In the genomic region with DNA sequence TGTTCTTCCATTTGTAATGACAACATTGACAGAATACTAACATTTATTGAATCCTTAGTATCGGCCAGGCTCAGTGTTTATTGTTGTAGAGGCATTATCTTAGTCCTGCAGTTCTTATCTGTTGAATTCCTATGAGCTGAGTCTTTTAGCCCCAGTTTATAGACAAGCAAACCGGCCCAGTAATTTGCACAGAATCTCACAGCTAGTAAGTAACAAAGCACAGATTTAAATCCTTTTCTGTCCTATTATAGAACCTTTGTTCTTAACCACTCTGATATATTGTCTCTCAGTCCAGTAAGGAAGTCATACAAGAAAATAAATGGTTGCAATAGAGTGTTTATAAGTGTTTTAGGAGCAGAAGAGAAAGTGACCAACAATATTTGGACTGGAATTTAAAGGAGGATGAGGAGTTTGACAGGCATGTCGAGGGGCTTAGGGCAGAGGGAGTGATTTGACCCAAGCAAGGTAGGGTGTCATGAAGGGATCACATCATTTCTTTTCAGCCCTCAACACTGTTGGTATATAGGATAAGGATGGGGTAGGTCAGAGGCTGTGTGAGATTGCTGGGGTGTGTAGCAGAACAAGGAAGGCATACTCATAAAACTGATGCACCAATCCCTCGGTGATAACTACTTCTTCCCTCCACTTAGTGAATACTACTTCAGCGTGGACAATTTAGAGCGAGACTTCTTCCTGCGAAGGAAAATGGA, we compare ENCODE assay signal across 14 cellular contexts. TPM values are rescaled to one million over a fixed set of nuclear protein-coding genes. Genes with fewer than 3 reads are reported as not detected.
A peak's percentile ranks its signal among the peaks of the same experiment; 100 is the strongest.
DNase-seq lines count a peak whose midpoint lies in the region; ATAC-seq, FAIRE-seq and TF ChIP-seq lines count a peak whose summit lies in the region.
"Had no signal": no experiment of that assay in that cellular context is flagged by ENCODE, and none has a peak within 500 bp of the region (broad histone marks: within the 10 kb centered on the region; RNA-seq: fewer than 3 reads in every experiment).

No MANE protein-coding gene starts in this region.

- H3F3A ChIP-seq in smooth muscle cell (ENCODE audit: low read depth) = peaks cover 17% of the 10 kb centered on the region

- peak overlapping the region; percentile 12 for H3K27ac Mint-ChIP-seq in activated naive CD4-positive, alpha-beta T cell treated with anti-CD3 and anti-CD28 coated beads, Interleukin-2, amount 50 U/mL, for 24 hours
- H3K27ac Mint-ChIP-seq in activated naive CD4-positive, alpha-beta T cell treated with anti-CD3 and anti-CD28 coated beads for 36 hours = no peak overlapping the region
- peak overlapping the region; percentile 49 for H3K27ac Mint-ChIP-seq in astrocyte (ENCODE audit: unreplicated experiment)
- no peak overlapping the region for H3K27ac Mint-ChIP-seq in activated CD8-positive, alpha-beta memory T cell treated with anti-CD3 and anti-CD28 coated beads, Interleukin-2, amount 10 ng/mL, durations not matched to agents 7 days and 5 days
- H3K27ac Mint-ChIP-seq: activated naive CD4-positive, alpha-beta T cell treated with anti-CD3 and anti-CD28 coated beads, Interleukin-2, amount 10 ng/mL, durations not matched to agents 7 days and 5 days had no signal

- FAIRE-seq in astrocyte (lab: Jason Lieb, UNC) = no peak

- H3K27me3 Mint-ChIP-seq in activated naive CD4-positive, alpha-beta T cell treated with anti-CD3 and anti-CD28 coated beads, Interleukin-2, amount 50 U/mL, for 24 hours = no peaks in the 10 kb centered on the region
- H3K27me3 Mint-ChIP-seq in activated naive CD4-positive, alpha-beta T cell treated with anti-CD3 and anti-CD28 coated beads for 36 hours (ENCODE audit: low read depth) = no peaks in the 10 kb centered on the region
- H3K27me3 Mint-ChIP-seq in astrocyte (ENCODE audit: low read depth, unreplicated experiment) = no peaks in the 10 kb centered on the region
- H3K27me3 Mint-ChIP-seq in activated CD8-positive, alpha-beta memory T cell treated with anti-CD3 and anti-CD28 coated beads, Interleukin-2, amount 10 ng/mL, durations not matched to agents 7 days and 5 days = no peaks in the 10 kb centered on the region
- H3K27me3 Mint-ChIP-seq: activated naive CD4-positive, alpha-beta T cell treated with anti-CD3 and anti-CD28 coated beads, Interleukin-2, amount 10 ng/mL, durations not matched to agents 7 days and 5 days had no signal

- H3K27me3 ChIP-seq in astrocyte (ENCODE audit: insufficient read depth, low read length) (no peaks in the 10 kb centered on the region), hepatocyte (no peaks in the 10 kb centered on the region), smooth muscle cell (ENCODE audit: low read depth) (no peaks in the 10 kb centered on the region), upper lobe of right lung (no peaks in the 10 kb centered on the region)
- H3K27me3 ChIP-seq: transverse colon had no signal

- CTCF ChIA-PET in activated naive CD4-positive, alpha-beta T cell treated with anti-CD3 and anti-CD28 coated beads for 36 hours (lab: Charles Lee) = interaction anchor here (0.5 to 1.3 kb wide), 2 partner anchors 115 to 143 kb away, joined by 3 read pairs; no protein-coding TSS in a partner anchor
- CTCF ChIA-PET in activated CD8-positive, alpha-beta memory T cell treated with anti-CD3 and anti-CD28 coated beads, Interleukin-2, amount 10 ng/mL, durations not matched to agents 7 days and 5 days (lab: Charles Lee) = interaction anchor here (0.5 to 0.9 kb wide), 2 partner anchors 122 to 144 kb away, joined by 3 to 4 read pairs; no protein-coding TSS in a partner anchor

- H2AFZ ChIP-seq in astrocyte (ENCODE audit: low read depth, low read length) (no peak overlapping the region), hepatocyte (no peak overlapping the region), smooth muscle cell (ENCODE audit: low read depth) (no peak overlapping the region)

- H3K36me3 ChIP-seq in astrocyte (ENCODE audit: insufficient read depth, low read length) = peaks cover 55% of the 10 kb centered on the region
- no peaks in the 10 kb centered on the region for H3K36me3 ChIP-seq in hepatocyte (replicated peaks; ENCODE audit: insufficient read depth, low read depth)
- H3K36me3 ChIP-seq in smooth muscle cell (ENCODE audit: low read depth) = no peaks in the 10 kb centered on the region
- peaks cover 82% of the 10 kb centered on the region for H3K36me3 ChIP-seq in upper lobe of right lung

- H3K9me3 ChIP-seq in astrocyte (ENCODE audit: insufficient read depth, low read depth, low read length) (no peaks in the 10 kb centered on the region), hepatocyte (ENCODE audit: low read depth) (no peaks in the 10 kb centered on the region), smooth muscle cell (replicated peaks; ENCODE audit: low read depth) (no peaks in the 10 kb centered on the region), upper lobe of right lung (no peaks in the 10 kb centered on the region)
- H3K9me3 ChIP-seq: transverse colon had no signal

- H4K20me1 ChIP-seq in astrocyte (ENCODE audit: insufficient read depth, low read length) (peaks cover 82% of the 10 kb centered on the region), hepatocyte (ENCODE audit: insufficient read depth, poor library complexity, severe bottlenecking) (peaks cover 22% of the 10 kb centered on the region), smooth muscle cell (ENCODE audit: low read depth) (peaks cover 78% of the 10 kb centered on the region)

- H3K4me3 ChIP-seq in astrocyte (ENCODE audit: insufficient read depth, low read depth, low read length) = no peak overlapping the region
- H3K4me3 ChIP-seq in hepatocyte = no peak overlapping the region
- H3K4me3 ChIP-seq in smooth muscle cell = no peak overlapping the region
- H3K4me3 ChIP-seq in upper lobe of right lung = no peak overlapping the region
- H3K4me3 ChIP-seq: transverse colon had no signal

- H3K4me1 Mint-ChIP-seq in activated naive CD4-positive, alpha-beta T cell treated with anti-CD3 and anti-CD28 coated beads, Interleukin-2, amount 50 U/mL, for 24 hours = peaks cover 10% of the 10 kb centered on the region
- H3K4me1 Mint-ChIP-seq in activated naive CD4-positive, alpha-beta T cell treated with anti-CD3 and anti-CD28 coated beads for 36 hours (ENCODE audit: low read depth) = peaks cover 2% of the 10 kb centered on the region
- peaks cover 13% of the 10 kb centered on the region for H3K4me1 Mint-ChIP-seq in astrocyte (ENCODE audit: low read depth, unreplicated experiment)
- peaks cover 24% of the 10 kb centered on the region for H3K4me1 Mint-ChIP-seq in activated CD8-positive, alpha-beta memory T cell treated with anti-CD3 and anti-CD28 coated beads, Interleukin-2, amount 10 ng/mL, durations not matched to agents 7 days and 5 days

- H3K9me2 ChIP-seq in hepatocyte (replicated peaks; ENCODE audit: insufficient read depth) = no peaks in the 10 kb centered on the region

- intact Hi-C loops in activated naive CD4-positive, alpha-beta T cell treated with anti-CD3 and anti-CD28 coated beads for 36 hours (cut with micrococcal nuclease) = no loop called here
- intact Hi-C loops in upper lobe of right lung (cut with DNase I) = no loop called here

- peak overlapping the region; percentile 52 for H3K4me2 ChIP-seq in astrocyte (ENCODE audit: low read length)
- peak overlapping the region; percentile 1 for H3K4me2 ChIP-seq in hepatocyte
- peak overlapping the region; percentile 63 for H3K4me2 ChIP-seq in smooth muscle cell

- H3K4me1 ChIP-seq in astrocyte (ENCODE audit: insufficient read depth, low read length) (peaks cover 15% of the 10 kb centered on the region), hepatocyte (ENCODE audit: insufficient read depth) (peaks cover 21% of the 10 kb centered on the region), smooth muscle cell (ENCODE audit: low read depth) (peaks cover 7% of the 10 kb centered on the region), upper lobe of right lung (peaks cover 4% of the 10 kb centered on the region)
- H3K4me1 ChIP-seq: transverse colon had no signal

- peaks cover 48% of the 10 kb centered on the region for H3K79me2 ChIP-seq in astrocyte (ENCODE audit: insufficient read depth, low read length)
- H3K79me2 ChIP-seq in hepatocyte = peaks cover 57% of the 10 kb centered on the region
- peaks cover 29% of the 10 kb centered on the region for H3K79me2 ChIP-seq in smooth muscle cell (ENCODE audit: low read depth)

- DNase-seq in activated naive CD4-positive, alpha-beta T cell treated with anti-CD3 and anti-CD28 coated beads for 36 hours = no peak
- peak; percentile 71 for DNase-seq in astrocyte (ENCODE audit: low read depth)
- peak; percentile 52 for DNase-seq in hepatocyte (ENCODE audit: low spot score)
- DNase-seq in smooth muscle cell (lab: John Stamatoyannopoulos, UW; ENCODE audit: unreplicated experiment) = no peak
- no peak for DNase-seq in NCI-H1105 (lab: John Stamatoyannopoulos, UW)
- no peak for DNase-seq in activated CD8-positive, alpha-beta memory T cell treated with anti-CD3 and anti-CD28 coated beads, Interleukin-2, amount 10 ng/mL, durations not matched to agents 7 days and 5 days
- no peak for DNase-seq in upper lobe of right lung
- DNase-seq: activated naive CD4-positive, alpha-beta T cell treated with anti-CD3 and anti-CD28 coated beads, Interleukin-2, amount 10 ng/mL, durations not matched to agents 7 days and 5 days; effector CD8-positive, alpha-beta T cell; hippocampal formation; NCI-H2029 treated with DMSO at 0.1 percent for 48 hours; retina; transverse colon had no signal

- H3K27ac ChIP-seq in astrocyte (ENCODE audit: low read depth, low read length) = peak overlapping the region; percentile 3
- peak overlapping the region; percentile 79 for H3K27ac ChIP-seq in hepatocyte
- peak overlapping the region; percentile 66 for H3K27ac ChIP-seq in smooth muscle cell (ENCODE audit: low read depth)
- H3K27ac ChIP-seq in upper lobe of right lung = no peak overlapping the region
- H3K27ac ChIP-seq: transverse colon had no signal

- H3K9me3 Mint-ChIP-seq in activated naive CD4-positive, alpha-beta T cell treated with anti-CD3 and anti-CD28 coated beads, Interleukin-2, amount 50 U/mL, for 24 hours = no peaks in the 10 kb centered on the region
- no peaks in the 10 kb centered on the region for H3K9me3 Mint-ChIP-seq in activated naive CD4-positive, alpha-beta T cell treated with anti-CD3 and anti-CD28 coated beads for 36 hours
- no peaks in the 10 kb centered on the region for H3K9me3 Mint-ChIP-seq in astrocyte (ENCODE audit: unreplicated experiment)
- H3K9me3 Mint-ChIP-seq in activated CD8-positive, alpha-beta memory T cell treated with anti-CD3 and anti-CD28 coated beads, Interleukin-2, amount 10 ng/mL, durations not matched to agents 7 days and 5 days (ENCODE audit: low read depth) = no peaks in the 10 kb centered on the region
- H3K9me3 Mint-ChIP-seq: activated naive CD4-positive, alpha-beta T cell treated with anti-CD3 and anti-CD28 coated beads, Interleukin-2, amount 10 ng/mL, durations not matched to agents 7 days and 5 days had no signal

- H3K9ac ChIP-seq in astrocyte (ENCODE audit: low read length) (peak overlapping the region; percentile 45), smooth muscle cell (ENCODE audit: low read depth) (no peak overlapping the region)

- no peak overlapping the region for H3K4me3 Mint-ChIP-seq in activated naive CD4-positive, alpha-beta T cell treated with anti-CD3 and anti-CD28 coated beads, Interleukin-2, amount 50 U/mL, for 24 hours
- no peak overlapping the region for H3K4me3 Mint-ChIP-seq in activated naive CD4-positive, alpha-beta T cell treated with anti-CD3 and anti-CD28 coated beads for 36 hours
- H3K4me3 Mint-ChIP-seq in astrocyte (ENCODE audit: unreplicated experiment) = no peak overlapping the region
- H3K4me3 Mint-ChIP-seq in activated CD8-positive, alpha-beta memory T cell treated with anti-CD3 and anti-CD28 coated beads, Interleukin-2, amount 10 ng/mL, durations not matched to agents 7 days and 5 days = no peak overlapping the region
- H3K4me3 Mint-ChIP-seq: activated naive CD4-positive, alpha-beta T cell treated with anti-CD3 and anti-CD28 coated beads, Interleukin-2, amount 10 ng/mL, durations not matched to agents 7 days and 5 days had no signal

- no peak for ATAC-seq in activated CD8-positive, alpha-beta memory T cell treated with anti-CD3 and anti-CD28 coated beads, Interleukin-2, amount 10 ng/mL, durations not matched to agents 7 days and 5 days
- no peak for ATAC-seq in upper lobe of right lung

- TF ChIP-seq CTCF in astrocyte (IDR thresholded peaks at IDR 0.05; ENCODE audit: insufficient read depth, low read depth, low read length) (no peak), hepatocyte (IDR thresholded peaks at IDR 0.05; ENCODE audit: poor library complexity) (no peak), smooth muscle cell (IDR thresholded peaks at IDR 0.05; ENCODE audit: borderline replicate concordance, insufficient read depth, poor library complexity, severe bottlenecking) (no peak), upper lobe of right lung (IDR thresholded peaks at IDR 0.05) (no peak)

- WGBS in hepatocyte (ENCODE audit: low lambda C conversion rate, missing lambda C conversion rate) = 39% methylated on average over 7 of the region's 7 CpGs
- WGBS in smooth muscle cell (ENCODE audit: low lambda C conversion rate) = 32% methylated on average over 7 of the region's 7 CpGs

- peaks cover 18% of the 10 kb centered on the region for H3K36me3 Mint-ChIP-seq in activated naive CD4-positive, alpha-beta T cell treated with anti-CD3 and anti-CD28 coated beads, Interleukin-2, amount 50 U/mL, for 24 hours
- H3K36me3 Mint-ChIP-seq in activated naive CD4-positive, alpha-beta T cell treated with anti-CD3 and anti-CD28 coated beads for 36 hours (ENCODE audit: low read depth) = peaks cover 48% of the 10 kb centered on the region
- peaks cover 36% of the 10 kb centered on the region for H3K36me3 Mint-ChIP-seq in astrocyte (ENCODE audit: low read depth, unreplicated experiment)
- H3K36me3 Mint-ChIP-seq in activated CD8-positive, alpha-beta memory T cell treated with anti-CD3 and anti-CD28 coated beads, Interleukin-2, amount 10 ng/mL, durations not matched to agents 7 days and 5 days = peaks cover 54% of the 10 kb centered on the region

RNA-seq across cellular contexts. Expression of a gene that starts 39.5 kb away (rescaled TPM):
- total RNA-seq in activated naive CD4-positive, alpha-beta T cell treated with anti-CD3 and anti-CD28 coated beads for 36 hours = 100 to 1,000 TPM; 200 to 203 TPM
- 234 and 243 TPM in 2 replicates for total RNA-seq in astrocyte
- total RNA-seq in hepatocyte = 68.4 and 75.0 TPM in 2 replicates
- 62.9 and 64.7 TPM in 2 replicates for polyA plus RNA-seq in hepatocyte
- total RNA-seq in smooth muscle cell = 44.1 and 44.9 TPM in 2 replicates
- 31.3 and 47.4 TPM in 2 replicates for polyA plus RNA-seq in smooth muscle cell
- 100 to 1,000 TPM; 212 to 238 TPM for total RNA-seq in activated CD8-positive, alpha-beta memory T cell treated with anti-CD3 and anti-CD28 coated beads, Interleukin-2, amount 10 ng/mL, durations not matched to agents 7 days and 5 days
- 151 TPM for total RNA-seq in upper lobe of right lung

RNA-seq across cellular contexts. Expression of a gene that starts 55.7 kb away (rescaled TPM):
- not detected for total RNA-seq in activated naive CD4-positive, alpha-beta T cell treated with anti-CD3 and anti-CD28 coated beads for 36 hours
- total RNA-seq in astrocyte = 3.6 and 3.7 TPM in 2 replicates
- 23.1 and 29.3 TPM in 2 replicates for total RNA-seq in hepatocyte
- 27.7 and 28.5 TPM in 2 replicates for polyA plus RNA-seq in hepatocyte
- 2.0 and 6.3 TPM in 2 replicates for total RNA-seq in smooth muscle cell
- 2.5 and 4.0 TPM in 2 replicates for polyA plus RNA-seq in smooth muscle cell
- total RNA-seq in activated CD8-positive, alpha-beta memory T cell treated with anti-CD3 and anti-CD28 coated beads, Interleukin-2, amount 10 ng/mL, durations not matched to agents 7 days and 5 days = not detected
- total RNA-seq in upper lobe of right lung = 79.0 TPM

Comparison
In these comparisons a context has a peak if more than half of its experiments do, and no peak if none do; other contexts are left out.
1. H3K27ac Mint-ChIP-seq: peak in activated naive CD4-positive, alpha-beta T cell treated with anti-CD3 and anti-CD28 coated beads, Interleukin-2, amount 50 U/mL, for 24 hours (single experiment) and astrocyte (single experiment); none in activated naive CD4-positive, alpha-beta T cell treated with anti-CD3 and anti-CD28 coated beads for 36 hours (single experiment) and activated CD8-positive, alpha-beta memory T cell treated with anti-CD3 and anti-CD28 coated beads, Interleukin-2, amount 10 ng/mL, durations not matched to agents 7 days and 5 days (single experiment).
2. DNase-seq: peak in astrocyte (single experiment) and hepatocyte (single experiment); none in activated naive CD4-positive, alpha-beta T cell treated with anti-CD3 and anti-CD28 coated beads for 36 hours (single experiment), smooth muscle cell (single experiment), NCI-H1105 (single experiment), activated CD8-positive, alpha-beta memory T cell treated with anti-CD3 and anti-CD28 coated beads, Interleukin-2, amount 10 ng/mL, durations not matched to agents 7 days and 5 days (single experiment) and upper lobe of right lung (single experiment).
3. H3K4me2 ChIP-seq: peak in every context shown above with its lines; median percentile 63 in smooth muscle cell; 52 in astrocyte; 1 in hepatocyte.